Comparison of ENCODE assay signal across 27 cellular contexts in genomic region chrX:7889138-7889537, GRCh38. TPM values are rescaled to one million over a fixed set of nuclear protein-coding genes. Genes with fewer than 3 reads are reported as not detected.
A peak's percentile ranks its signal among the peaks of the same experiment; 100 is the strongest.
DNase-seq lines count a peak whose midpoint lies in the region; ATAC-seq and TF ChIP-seq lines count a peak whose summit lies in the region.
"Had no signal": no experiment of that assay in that cellular context is flagged by ENCODE, and none has a peak within 500 bp of the region (broad histone marks: within the 10 kb centered on the region; RNA-seq: fewer than 3 reads in every experiment).

No MANE protein-coding gene starts in this region.

- DNase-seq in activated naive CD8-positive, alpha-beta T cell treated with anti-CD3 and anti-CD28 coated beads, Interleukin-2, amount 10 ng/mL, durations not matched to agents 7 days and 5 days, result no peak
- DNase-seq in activated naive CD8-positive, alpha-beta T cell treated with anti-CD3 and anti-CD28 coated beads, Interleukin-2, amount 50 U/mL, for 24 hours, result no peak
- no peak for DNase-seq in GM20000 (ENCODE audit: low spot score)
- DNase-seq in brain microvascular endothelial cell, result no peak
- DNase-seq in transverse colon, result no peak
- DNase-seq in GDM1 (lab: John Stamatoyannopoulos, UW), result no peak
- DNase-seq: activated CD4-positive, alpha-beta memory T cell treated with anti-CD3 and anti-CD28 coated beads for 36 hours; activated naive CD4-positive, alpha-beta T cell treated with anti-CD3 and anti-CD28 coated beads for 36 hours; activated T-cell treated with anti-CD3 and anti-CD28 coated beads, Interleukin-2, amount 50 U/mL, for 1 hour; effector CD8-positive, alpha-beta T cell; gastrocnemius medialis; GF-D8; NCI-H146; NCI-H446 treated with DMSO at 0.1 percent for 48 hours; RPMI8226; stimulated activated CD4-positive, alpha-beta T cell treated with anti-CD3 and anti-CD28 coated beads, Interleukin-4, amount 100 ng/mL, for 4 hours; T-helper 9 cell had no signal

- H3K36me3 Mint-ChIP-seq in activated naive CD8-positive, alpha-beta T cell treated with anti-CD3 and anti-CD28 coated beads, Interleukin-2, amount 10 ng/mL, durations not matched to agents 7 days and 5 days, result peaks cover 3% of the 10 kb centered on the region
- no peaks in the 10 kb centered on the region for H3K36me3 Mint-ChIP-seq in activated naive CD8-positive, alpha-beta T cell treated with anti-CD3 and anti-CD28 coated beads, Interleukin-2, amount 50 U/mL, for 24 hours (ENCODE audit: low read depth)
- H3K36me3 Mint-ChIP-seq in activated T-helper 17 cell treated with anti-CD3 and anti-CD28 coated beads, Interleukin-2, amount 50 U/mL, for 72 hours (ENCODE audit: low read depth), result no peaks in the 10 kb centered on the region
- H3K36me3 Mint-ChIP-seq: activated CD4-positive, alpha-beta memory T cell treated with anti-CD3 and anti-CD28 coated beads for 36 hours; WTC11 had no signal

- peak overlapping the region; percentile 73; the same call in 1 of the 2 replicates for H3K4me2 ChIP-seq in KMS-11

- no peaks in the 10 kb centered on the region for H3K27me3 Mint-ChIP-seq in activated naive CD8-positive, alpha-beta T cell treated with anti-CD3 and anti-CD28 coated beads, Interleukin-2, amount 10 ng/mL, durations not matched to agents 7 days and 5 days
- H3K27me3 Mint-ChIP-seq in activated naive CD8-positive, alpha-beta T cell treated with anti-CD3 and anti-CD28 coated beads, Interleukin-2, amount 50 U/mL, for 24 hours, result no peaks in the 10 kb centered on the region
- H3K27me3 Mint-ChIP-seq in activated T-helper 17 cell treated with anti-CD3 and anti-CD28 coated beads, Interleukin-2, amount 50 U/mL, for 72 hours, result peaks cover 6% of the 10 kb centered on the region

- H3K4me1 Mint-ChIP-seq in activated naive CD8-positive, alpha-beta T cell treated with anti-CD3 and anti-CD28 coated beads, Interleukin-2, amount 10 ng/mL, durations not matched to agents 7 days and 5 days, result peaks cover 1% of the 10 kb centered on the region
- no peaks in the 10 kb centered on the region for H3K4me1 Mint-ChIP-seq in activated naive CD8-positive, alpha-beta T cell treated with anti-CD3 and anti-CD28 coated beads, Interleukin-2, amount 50 U/mL, for 24 hours
- H3K4me1 Mint-ChIP-seq in activated T-helper 17 cell treated with anti-CD3 and anti-CD28 coated beads, Interleukin-2, amount 50 U/mL, for 72 hours, result no peaks in the 10 kb centered on the region
- H3K4me1 Mint-ChIP-seq: WTC11 had no signal

- H3K4me3 ChIP-seq in KMS-11 (IDR thresholded peaks at IDR 0.05; ENCODE audit: insufficient read depth, low read depth, low read length) (no peak overlapping the region), brain microvascular endothelial cell (ENCODE audit: low read depth, low read length) (no peak overlapping the region), transverse colon (no peak overlapping the region)
- H3K4me3 ChIP-seq: ascending aorta; BLaER1 treated with 17β-estradiol and CSF1 and Interleukin-3, amounts not matched to agents 10 nM and 100 nM; gastrocnemius medialis; SK-N-MC had no signal

- H3K9me3 ChIP-seq in transverse colon, result no peaks in the 10 kb centered on the region
- H3K9me3 ChIP-seq: ascending aorta, gastrocnemius medialis had no signal

- H3K27ac ChIP-seq in KMS-11, result peak overlapping the region; percentile 76
- H3K27ac ChIP-seq in brain microvascular endothelial cell, result no peak overlapping the region
- no peak overlapping the region for H3K27ac ChIP-seq in transverse colon
- H3K27ac ChIP-seq: ascending aorta; BLaER1 treated with 17β-estradiol and CSF1 and Interleukin-3, amounts not matched to agents 10 nM and 100 nM; gastrocnemius medialis; SK-N-MC had no signal

- POLR2A ChIA-PET in activated naive CD8-positive, alpha-beta T cell treated with anti-CD3 and anti-CD28 coated beads, Interleukin-2, amount 10 ng/mL, durations not matched to agents 7 days and 5 days (lab: Charles Lee), result no interaction called here

- no peaks in the 10 kb centered on the region for H3K79me2 ChIP-seq in KMS-11 (ENCODE audit: insufficient read depth, low read depth)

- 0 out of 2 replicates have a peak overlapping the region, but pooled peaks have one; percentile 1 for H2AFZ ChIP-seq in KMS-11 (ENCODE audit: low read depth)

- H3K4me1 ChIP-seq in KMS-11 (ENCODE audit: low read depth, poor library complexity, severe bottlenecking) (peaks cover 28% of the 10 kb centered on the region), transverse colon (no peaks in the 10 kb centered on the region)
- H3K4me1 ChIP-seq: ascending aorta, gastrocnemius medialis had no signal

- ATAC-seq in activated naive CD8-positive, alpha-beta T cell treated with anti-CD3 and anti-CD28 coated beads, Interleukin-2, amount 10 ng/mL, durations not matched to agents 7 days and 5 days (ENCODE audit: low read depth), result peak; percentile 68
- no peak for ATAC-seq in activated naive CD8-positive, alpha-beta T cell treated with anti-CD3 and anti-CD28 coated beads, Interleukin-2, amount 50 U/mL, for 24 hours
- peak; percentile 42 for ATAC-seq in activated T-helper 17 cell treated with anti-CD3 and anti-CD28 coated beads, Interleukin-2, amount 50 U/mL, for 72 hours (replicated peaks)
- ATAC-seq: gastrocnemius medialis, WTC11 had no signal

- in situ Hi-C loops in brain microvascular endothelial cell (cut with HindIII; ENCODE audit: low pct_ligation_motif_present, low sequenced_read_pairs) (no loop called here), transverse colon (cut with MboI; ENCODE audit: low pct_ligation_motif_present in 1 of 4, low pct_unique_long_range_greater_than_20kb in 1 of 4, low sequenced_read_pairs in 3 of 4) (no loop called here)

- intact Hi-C loops in transverse colon (cut with DNase I; ENCODE audit: low total_unique reads), result no loop called here

- 39 to 45% methylated on average over 2 of the region's 2 CpGs for WGBS in transverse colon (ENCODE audit: low coverage in 1 of 2), 2 donors

- no peaks in the 10 kb centered on the region for H3K9me3 Mint-ChIP-seq in activated naive CD8-positive, alpha-beta T cell treated with anti-CD3 and anti-CD28 coated beads, Interleukin-2, amount 10 ng/mL, durations not matched to agents 7 days and 5 days
- H3K9me3 Mint-ChIP-seq in activated naive CD8-positive, alpha-beta T cell treated with anti-CD3 and anti-CD28 coated beads, Interleukin-2, amount 50 U/mL, for 24 hours, result no peaks in the 10 kb centered on the region
- no peaks in the 10 kb centered on the region for H3K9me3 Mint-ChIP-seq in activated T-helper 17 cell treated with anti-CD3 and anti-CD28 coated beads, Interleukin-2, amount 50 U/mL, for 72 hours
- H3K9me3 Mint-ChIP-seq: activated CD4-positive, alpha-beta memory T cell treated with anti-CD3 and anti-CD28 coated beads for 36 hours; activated naive CD4-positive, alpha-beta T cell treated with anti-CD3 and anti-CD28 coated beads for 36 hours had no signal

- H3K36me3 ChIP-seq in KMS-11 (ENCODE audit: insufficient read depth), result no peaks in the 10 kb centered on the region
- no peaks in the 10 kb centered on the region for H3K36me3 ChIP-seq in brain microvascular endothelial cell (replicated peaks)
- H3K36me3 ChIP-seq in transverse colon, result no peaks in the 10 kb centered on the region
- H3K36me3 ChIP-seq: ascending aorta; BLaER1 treated with 17β-estradiol and CSF1 and Interleukin-3, amounts not matched to agents 10 nM and 100 nM; gastrocnemius medialis had no signal

- no peak for TF ChIP-seq EP300 in transverse colon (IDR thresholded peaks at IDR 0.05; ENCODE audit: low read depth)

- H3K27ac Mint-ChIP-seq in activated naive CD8-positive, alpha-beta T cell treated with anti-CD3 and anti-CD28 coated beads, Interleukin-2, amount 10 ng/mL, durations not matched to agents 7 days and 5 days, result no peak overlapping the region
- H3K27ac Mint-ChIP-seq in activated naive CD8-positive, alpha-beta T cell treated with anti-CD3 and anti-CD28 coated beads, Interleukin-2, amount 50 U/mL, for 24 hours, result no peak overlapping the region
- H3K27ac Mint-ChIP-seq in activated T-helper 17 cell treated with anti-CD3 and anti-CD28 coated beads, Interleukin-2, amount 50 U/mL, for 72 hours, result no peak overlapping the region
- H3K27ac Mint-ChIP-seq: activated CD4-positive, alpha-beta memory T cell treated with anti-CD3 and anti-CD28 coated beads for 36 hours; activated naive CD4-positive, alpha-beta T cell treated with anti-CD3 and anti-CD28 coated beads for 36 hours; WTC11 had no signal

- H3K9ac ChIP-seq in KMS-11, result no peak overlapping the region; the same call in 1 of the 2 replicates
- H3K9ac ChIP-seq: BLaER1 treated with 17β-estradiol and CSF1 and Interleukin-3, amounts not matched to agents 10 nM and 100 nM had no signal

- H3K27me3 ChIP-seq in KMS-11 (ENCODE audit: insufficient read depth, low read depth), result no peaks in the 10 kb centered on the region
- no peaks in the 10 kb centered on the region for H3K27me3 ChIP-seq in brain microvascular endothelial cell (replicated peaks)
- no peaks in the 10 kb centered on the region for H3K27me3 ChIP-seq in transverse colon
- H3K27me3 ChIP-seq: ascending aorta; BLaER1 treated with 17β-estradiol and CSF1 and Interleukin-3, amounts not matched to agents 10 nM and 100 nM; gastrocnemius medialis had no signal

- TF ChIP-seq POLR2A in transverse colon (IDR thresholded peaks at IDR 0.05), result no peak

- TF ChIP-seq CTCF in KMS-11 (conservative IDR thresholded peaks at IDR 0.05; ENCODE audit: low read depth, low read length) (no peak), GM20000 (IDR thresholded peaks at IDR 0.05; ENCODE audit: extremely low read depth, missing control alignments) (no peak), brain microvascular endothelial cell (IDR thresholded peaks at IDR 0.05; ENCODE audit: low read depth, low read length, missing control alignments) (no peak), transverse colon (IDR thresholded peaks at IDR 0.05) (no peak)

- H3K4me3 Mint-ChIP-seq in activated naive CD8-positive, alpha-beta T cell treated with anti-CD3 and anti-CD28 coated beads, Interleukin-2, amount 10 ng/mL, durations not matched to agents 7 days and 5 days, result no peak overlapping the region
- no peak overlapping the region for H3K4me3 Mint-ChIP-seq in activated naive CD8-positive, alpha-beta T cell treated with anti-CD3 and anti-CD28 coated beads, Interleukin-2, amount 50 U/mL, for 24 hours
- no peak overlapping the region for H3K4me3 Mint-ChIP-seq in activated T-helper 17 cell treated with anti-CD3 and anti-CD28 coated beads, Interleukin-2, amount 50 U/mL, for 72 hours
- H3K4me3 Mint-ChIP-seq: activated CD4-positive, alpha-beta memory T cell treated with anti-CD3 and anti-CD28 coated beads for 36 hours; activated naive CD4-positive, alpha-beta T cell treated with anti-CD3 and anti-CD28 coated beads for 36 hours; WTC11 had no signal

- H4K20me1 ChIP-seq in KMS-11 (ENCODE audit: insufficient read depth), result no peaks in the 10 kb centered on the region
- H4K20me1 ChIP-seq: BLaER1 treated with 17β-estradiol and CSF1 and Interleukin-3, amounts not matched to agents 10 nM and 100 nM had no signal

RNA-seq across cellular contexts. Expression of gene PNPLA4, which starts 38.1 kb away (rescaled TPM):
- 1 to 10 TPM; 5.0 to 5.5 TPM for total RNA-seq in activated naive CD8-positive, alpha-beta T cell treated with anti-CD3 and anti-CD28 coated beads, Interleukin-2, amount 10 ng/mL, durations not matched to agents 7 days and 5 days
- total RNA-seq in activated T-helper 17 cell treated with anti-CD3 and anti-CD28 coated beads, Interleukin-2, amount 50 U/mL, for 72 hours, result 1 to 10 TPM; 6.4 to 7.8 TPM
- 10 to 100 TPM in 3 of 4 donors, under 1 TPM in 1; 0.75 to 26.8 (median 17.2) TPM for total RNA-seq in transverse colon

RNA-seq across cellular contexts. Expression of gene VCX, which starts 46.2 kb away (rescaled TPM):
- total RNA-seq in activated naive CD8-positive, alpha-beta T cell treated with anti-CD3 and anti-CD28 coated beads, Interleukin-2, amount 10 ng/mL, durations not matched to agents 7 days and 5 days, result not detected
- total RNA-seq in activated T-helper 17 cell treated with anti-CD3 and anti-CD28 coated beads, Interleukin-2, amount 50 U/mL, for 72 hours, result not detected
- not detected for total RNA-seq in transverse colon
- total RNA-seq: A673; activated CD4-positive, alpha-beta memory T cell treated with anti-CD3 and anti-CD28 coated beads for 36 hours; activated naive CD4-positive, alpha-beta T cell treated with anti-CD3 and anti-CD28 coated beads for 36 hours; ascending aorta; chondrocyte; gastrocnemius medialis; mammary epithelial cell; urinary bladder had no signal
